ENCODE assay signal across 1 cellular context in genomic region chr15:40095381-40096093, GRCh38.
A peak's percentile ranks its signal among the peaks of the same experiment; 100 is the strongest.
TF ChIP-seq lines count a peak whose summit lies in the region.

No MANE protein-coding gene starts in this region.

TF ChIP-seq in GM12878, 131 proteins besides CTCF, POLR2A, EP300 and RAD21 (continued from another document):
- TF ChIP-seq, protein P1, sequence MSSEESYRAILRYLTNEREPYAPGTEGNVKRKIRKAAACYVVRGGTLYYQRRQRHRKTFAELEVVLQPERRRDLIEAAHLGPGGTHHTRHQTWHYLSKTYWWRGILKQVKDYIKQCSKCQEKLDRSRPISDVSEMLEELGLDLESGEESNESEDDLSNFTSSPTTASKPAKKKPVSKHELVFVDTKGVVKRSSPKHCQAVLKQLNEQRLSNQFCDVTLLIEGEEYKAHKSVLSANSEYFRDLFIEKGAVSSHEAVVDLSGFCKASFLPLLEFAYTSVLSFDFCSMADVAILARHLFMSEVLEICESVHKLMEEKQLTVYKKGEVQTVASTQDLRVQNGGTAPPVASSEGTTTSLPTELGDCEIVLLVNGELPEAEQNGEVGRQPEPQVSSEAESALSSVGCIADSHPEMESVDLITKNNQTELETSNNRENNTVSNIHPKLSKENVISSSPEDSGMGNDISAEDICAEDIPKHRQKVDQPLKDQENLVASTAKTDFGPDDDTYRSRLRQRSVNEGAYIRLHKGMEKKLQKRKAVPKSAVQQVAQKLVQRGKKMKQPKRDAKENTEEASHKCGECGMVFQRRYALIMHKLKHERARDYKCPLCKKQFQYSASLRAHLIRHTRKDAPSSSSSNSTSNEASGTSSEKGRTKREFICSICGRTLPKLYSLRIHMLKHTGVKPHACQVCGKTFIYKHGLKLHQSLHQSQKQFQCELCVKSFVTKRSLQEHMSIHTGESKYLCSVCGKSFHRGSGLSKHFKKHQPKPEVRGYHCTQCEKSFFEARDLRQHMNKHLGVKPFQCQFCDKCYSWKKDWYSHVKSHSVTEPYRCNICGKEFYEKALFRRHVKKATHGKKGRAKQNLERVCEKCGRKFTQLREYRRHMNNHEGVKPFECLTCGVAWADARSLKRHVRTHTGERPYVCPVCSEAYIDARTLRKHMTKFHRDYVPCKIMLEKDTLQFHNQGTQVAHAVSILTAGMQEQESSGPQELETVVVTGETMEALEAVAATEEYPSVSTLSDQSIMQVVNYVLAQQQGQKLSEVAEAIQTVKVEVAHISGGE (CRISPR knock-in tag; IDR thresholded peaks at IDR 0.05), result no peak
- TF ChIP-seq HSF1 (IDR thresholded peaks at IDR 0.05; ENCODE audit: low read depth, low read length) (no peak), HDAC6 (IDR thresholded peaks at IDR 0.05; ENCODE audit: unreplicated experiment) (no peak), MTA3 (IDR thresholded peaks at IDR 0.05; ENCODE audit: borderline replicate concordance, low read length) (no peak), POLR2AphosphoS5 (IDR thresholded peaks at IDR 0.05; ENCODE audit: low read length) (peak; percentile 48; the same call in 1 of the 2 replicates), HCFC1 (IDR thresholded peaks at IDR 0.05; ENCODE audit: low read length) (no peak), ZZZ3 (IDR thresholded peaks at IDR 0.05; ENCODE audit: control insufficient read depth, insufficient read length, low read depth) (no peak)
- TF ChIP-seq, protein P2, sequence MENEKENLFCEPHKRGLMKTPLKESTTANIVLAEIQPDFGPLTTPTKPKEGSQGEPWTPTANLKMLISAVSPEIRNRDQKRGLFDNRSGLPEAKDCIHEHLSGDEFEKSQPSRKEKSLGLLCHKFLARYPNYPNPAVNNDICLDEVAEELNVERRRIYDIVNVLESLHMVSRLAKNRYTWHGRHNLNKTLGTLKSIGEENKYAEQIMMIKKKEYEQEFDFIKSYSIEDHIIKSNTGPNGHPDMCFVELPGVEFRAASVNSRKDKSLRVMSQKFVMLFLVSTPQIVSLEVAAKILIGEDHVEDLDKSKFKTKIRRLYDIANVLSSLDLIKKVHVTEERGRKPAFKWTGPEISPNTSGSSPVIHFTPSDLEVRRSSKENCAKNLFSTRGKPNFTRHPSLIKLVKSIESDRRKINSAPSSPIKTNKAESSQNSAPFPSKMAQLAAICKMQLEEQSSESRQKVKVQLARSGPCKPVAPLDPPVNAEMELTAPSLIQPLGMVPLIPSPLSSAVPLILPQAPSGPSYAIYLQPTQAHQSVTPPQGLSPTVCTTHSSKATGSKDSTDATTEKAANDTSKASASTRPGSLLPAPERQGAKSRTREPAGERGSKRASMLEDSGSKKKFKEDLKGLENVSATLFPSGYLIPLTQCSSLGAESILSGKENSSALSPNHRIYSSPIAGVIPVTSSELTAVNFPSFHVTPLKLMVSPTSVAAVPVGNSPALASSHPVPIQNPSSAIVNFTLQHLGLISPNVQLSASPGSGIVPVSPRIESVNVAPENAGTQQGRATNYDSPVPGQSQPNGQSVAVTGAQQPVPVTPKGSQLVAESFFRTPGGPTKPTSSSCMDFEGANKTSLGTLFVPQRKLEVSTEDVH (IDR thresholded peaks at IDR 0.05; ENCODE audit: low read depth, partially characterized antibody), result no peak
TF ChIP-seq in GM12878: peak in this region for 5.
